Comparison of ENCODE assay signal across 27 cellular contexts in genomic region chr19:34519602-34520001, GRCh38.
"Had no signal": no experiment of that assay in that cellular context is flagged by ENCODE, and none has a peak within 500 bp of the region (broad histone marks: within the 10 kb centered on the region; RNA-seq: fewer than 3 reads in every experiment).

No MANE protein-coding gene starts in this region.

- ATAC-seq: effector memory CD8-positive, alpha-beta T cell; esophagus mucosa; foreskin keratinocyte; gastrocnemius medialis; gastroesophageal sphincter; heart left ventricle; heart right ventricle had no signal

- H3K36me3 ChIP-seq: colonic mucosa, esophagus squamous epithelium, gastrocnemius medialis, gastroesophageal sphincter, heart left ventricle, heart right ventricle had no signal

- H3K4me1 ChIP-seq: colonic mucosa, esophagus squamous epithelium, foreskin keratinocyte, gastrocnemius medialis, gastroesophageal sphincter, heart left ventricle, heart right ventricle had no signal

- H3K27ac ChIP-seq: colonic mucosa, coronary artery, dorsolateral prefrontal cortex, epithelial cell of prostate, esophagus squamous epithelium, foreskin keratinocyte, gastrocnemius medialis, gastroesophageal sphincter, heart left ventricle, heart right ventricle had no signal

- H3K27me3 ChIP-seq: colonic mucosa, foreskin keratinocyte, gastrocnemius medialis, gastroesophageal sphincter had no signal

- H3K4me3 ChIP-seq: colonic mucosa, coronary artery, dorsolateral prefrontal cortex, esophagus squamous epithelium, gastrocnemius medialis, gastroesophageal sphincter, heart left ventricle, heart right ventricle had no signal

- FAIRE-seq: colon, endometrium, endothelial cell of umbilical vein, frontal cortex had no signal

- H3K9me3 ChIP-seq: colonic mucosa, esophagus squamous epithelium, gastrocnemius medialis, gastroesophageal sphincter, heart left ventricle, heart right ventricle had no signal

- DNase-seq: colonic mucosa; cortex of kidney; dermis blood vessel endothelial cell; dorsolateral prefrontal cortex; effector CD4-positive, alpha-beta T cell; effector CD8-positive, alpha-beta T cell; effector memory CD4-positive, alpha-beta T cell; effector memory CD8-positive, alpha-beta T cell; endodermal cell; erythroblast; esophagus squamous epithelium; foreskin fibroblast; foreskin keratinocyte; foreskin melanocyte; gastrocnemius medialis; glutamatergic neuron; head of caudate nucleus; heart left ventricle; heart right ventricle had no signal
